21 cellular contexts compared by ENCODE assay signal in the genomic region with DNA sequence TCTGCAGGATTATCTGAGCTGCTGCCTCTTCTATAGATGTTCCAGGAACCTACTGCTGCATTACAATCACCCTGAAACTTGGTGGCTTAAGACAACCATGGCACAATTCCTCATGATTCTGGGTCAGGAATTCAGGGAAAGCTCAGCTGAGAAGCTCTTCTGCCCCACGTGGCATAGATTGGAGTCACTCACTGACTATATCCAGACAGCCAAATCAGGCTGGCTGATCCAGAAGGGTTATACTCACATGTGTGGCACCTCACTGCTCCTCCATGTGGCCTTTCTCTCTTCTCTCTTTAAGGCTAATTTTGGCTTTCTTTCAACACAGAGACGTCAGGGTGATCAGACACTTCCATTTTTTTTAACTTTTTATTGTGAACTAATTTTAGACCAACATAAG.
"Had no signal": no experiment of that assay in that cellular context is flagged by ENCODE, and none has a peak within 500 bp of the region (broad histone marks: within the 10 kb centered on the region; RNA-seq: fewer than 3 reads in every experiment).

No MANE protein-coding gene starts in this region.

- H3K4me2 ChIP-seq: smooth muscle cell had no signal

- H3K9me3 ChIP-seq: breast epithelium, lower lobe of right lung, sigmoid colon, transverse colon, vagina had no signal

- H3K36me3 ChIP-seq: breast epithelium, lower lobe of right lung, sigmoid colon, transverse colon, vagina had no signal

- H3K27ac ChIP-seq: breast epithelium, lower lobe of right lung, sigmoid colon, transverse colon, vagina had no signal

- ATAC-seq: activated CD4-positive, alpha-beta T cell treated with anti-CD3 and anti-CD28 coated beads for 36 hours; activated T-cell treated with anti-CD3 and anti-CD28 coated beads, Interleukin-2, amount 50 U/mL, for 4 hours; left lobe of liver; lower lobe of right lung; stimulated activated memory B cell treated with anti-CD40 and anti-IgM and Interleukin-4, amounts not matched to agents 10 μg/mL and 1 μg/mL and 100 μg/mL, for 72 hours had no signal

- DNase-seq: activated B cell treated with CpG ODN at 0.5 μM for 24 hours; activated CD4-positive, alpha-beta T cell treated with anti-CD3 and anti-CD28 coated beads for 36 hours; activated CD4-positive, alpha-beta T cell treated with anti-CD3 and anti-CD28 coated beads, Interleukin-2, amount 50 U/mL, for 4 hours; activated CD8-positive, alpha-beta memory T cell treated with anti-CD3 and anti-CD28 coated beads for 24 hours; activated CD8-positive, alpha-beta memory T cell treated with anti-CD3 and anti-CD28 coated beads, Interleukin-2, amount 50 U/mL, for 4 hours; activated naive CD4-positive, alpha-beta T cell treated with Interleukin-2 at 50 U/mL for 16 hours; activated naive CD8-positive, alpha-beta T cell treated with anti-CD3 and anti-CD28 coated beads for 36 hours; activated T-cell treated with anti-CD3 and anti-CD28 coated beads, Interleukin-2, amount 50 U/mL, for 4 hours; effector memory CD4-positive, alpha-beta T cell; foreskin melanocyte; immature natural killer cell; lower lobe of right lung; naive B cell; sigmoid colon; stimulated activated CD4-positive, alpha-beta T cell treated with anti-CD3 and anti-CD28 coated beads, Interleukin-15, amount 100 ng/mL, for 24 hours; transverse colon had no signal

- H3K4me1 ChIP-seq: breast epithelium, lower lobe of right lung, sigmoid colon, transverse colon, vagina had no signal

- H3K27me3 ChIP-seq: breast epithelium, sigmoid colon, transverse colon, vagina had no signal

- H3K4me3 ChIP-seq: breast epithelium, lower lobe of right lung, sigmoid colon, smooth muscle cell, transverse colon, vagina had no signal
